8 cellular contexts compared by ENCODE assay signal in genomic region chr10:51879238-51879637, GRCh38.
A peak's percentile ranks its signal among the peaks of the same experiment; 100 is the strongest.
DNase-seq lines count a peak whose midpoint lies in the region; ATAC-seq and TF ChIP-seq lines count a peak whose summit lies in the region.

No MANE protein-coding gene starts in this region.

- intact Hi-C loops in heart right ventricle (cut with DNase I): loop anchor here in 2 of 10 donors (5.0 to 10.0 kb wide), 2 partner anchors 78 to 1796 kb away; no protein-coding TSS in a partner anchor

- H3K4me3 ChIP-seq in heart right ventricle (no peak overlapping the region), subcutaneous abdominal adipose tissue (ENCODE audit: low read depth in 1 of 5, low read length in 5 of 5) (no peak overlapping the region)

- H3K9me3 ChIP-seq in heart right ventricle (peaks cover 0 to 16% (median 7%) of the 10 kb centered on the region in 11 donors), subcutaneous abdominal adipose tissue (ENCODE audit: control insufficient read depth in 5 of 5, low read length in 5 of 5) (no peaks in the 10 kb centered on the region)

- TF ChIP-seq CTCF in heart right ventricle (IDR thresholded peaks at IDR 0.05): no peak

- no peak overlapping the region for H3K9ac ChIP-seq in subcutaneous abdominal adipose tissue (ENCODE audit: low read length in 5 of 5)

- no peak for TF ChIP-seq POLR2A in erythroblast (IDR thresholded peaks at IDR 0.05; ENCODE audit: low read length)

- no peaks in the 10 kb centered on the region for H3K27me3 ChIP-seq in heart right ventricle
- H3K27me3 ChIP-seq in subcutaneous abdominal adipose tissue (ENCODE audit: control insufficient read depth in 5 of 5, insufficient read depth in 4 of 5, low read length in 5 of 5): no peaks in the 10 kb centered on the region

- DNase-seq in AG20443 (ENCODE audit: low spot score) (peak; percentile 76), heart right ventricle (peak in 1 of 2 donors; percentile 22), D341Med (ENCODE audit: low spot score) (no peak), erythroblast (lab: John Stamatoyannopoulos, UW) (no peak)
- DNase-seq in activated T-cell treated with anti-CD3 and anti-CD28 coated beads, Interleukin-2, amount 50 U/mL, for 48 hours: peak; percentile 26 to 37

- H3K4me1 ChIP-seq in heart right ventricle (peaks cover 0 to 40% (median 26%) of the 10 kb centered on the region in 9 donors), subcutaneous abdominal adipose tissue (ENCODE audit: control insufficient read depth in 5 of 5, insufficient read depth in 5 of 5, low read length in 5 of 5) (peaks cover 0 to 9% (median 7%) of the 10 kb centered on the region in 5 donors)

- no peaks in the 10 kb centered on the region for H3K36me3 ChIP-seq in heart right ventricle
- H3K36me3 ChIP-seq in subcutaneous abdominal adipose tissue (ENCODE audit: control insufficient read depth in 5 of 5, insufficient read depth in 5 of 5, low read length in 5 of 5): no peaks in the 10 kb centered on the region

- ATAC-seq in GM19035 (IDR thresholded peaks at IDR 0.05; ENCODE audit: unreplicated experiment) (peak; percentile 91), HG03135 (IDR thresholded peaks at IDR 0.05; ENCODE audit: unreplicated experiment) (peak; percentile 90), heart right ventricle (peak; percentile 78 to 97 (median 86))

- 21 to 33% methylated on average over 1 of the region's 1 CpG for WGBS in heart right ventricle, 2 donors

- peak overlapping the region in 9 of 10 donors; percentile 34 to 77 (median 51) for H3K27ac ChIP-seq in heart right ventricle
- H3K27ac ChIP-seq in subcutaneous abdominal adipose tissue (ENCODE audit: low read depth, low read length): peak overlapping the region; percentile 45

Comparison
In these comparisons a context has a peak if more than half of its experiments do, and no peak if none do; other contexts are left out.
1. DNase-seq: peak in AG20443 (single experiment) and activated T-cell treated with anti-CD3 and anti-CD28 coated beads, Interleukin-2, amount 50 U/mL, for 48 hours (2 of 2); none in D341Med (single experiment) and erythroblast (0 of 2).
2. Peak in every context shown above with its lines, with median percentiles within 50 percentile points of each other: ATAC-seq.